8 cellular contexts compared by ENCODE assay signal in the genomic region with DNA sequence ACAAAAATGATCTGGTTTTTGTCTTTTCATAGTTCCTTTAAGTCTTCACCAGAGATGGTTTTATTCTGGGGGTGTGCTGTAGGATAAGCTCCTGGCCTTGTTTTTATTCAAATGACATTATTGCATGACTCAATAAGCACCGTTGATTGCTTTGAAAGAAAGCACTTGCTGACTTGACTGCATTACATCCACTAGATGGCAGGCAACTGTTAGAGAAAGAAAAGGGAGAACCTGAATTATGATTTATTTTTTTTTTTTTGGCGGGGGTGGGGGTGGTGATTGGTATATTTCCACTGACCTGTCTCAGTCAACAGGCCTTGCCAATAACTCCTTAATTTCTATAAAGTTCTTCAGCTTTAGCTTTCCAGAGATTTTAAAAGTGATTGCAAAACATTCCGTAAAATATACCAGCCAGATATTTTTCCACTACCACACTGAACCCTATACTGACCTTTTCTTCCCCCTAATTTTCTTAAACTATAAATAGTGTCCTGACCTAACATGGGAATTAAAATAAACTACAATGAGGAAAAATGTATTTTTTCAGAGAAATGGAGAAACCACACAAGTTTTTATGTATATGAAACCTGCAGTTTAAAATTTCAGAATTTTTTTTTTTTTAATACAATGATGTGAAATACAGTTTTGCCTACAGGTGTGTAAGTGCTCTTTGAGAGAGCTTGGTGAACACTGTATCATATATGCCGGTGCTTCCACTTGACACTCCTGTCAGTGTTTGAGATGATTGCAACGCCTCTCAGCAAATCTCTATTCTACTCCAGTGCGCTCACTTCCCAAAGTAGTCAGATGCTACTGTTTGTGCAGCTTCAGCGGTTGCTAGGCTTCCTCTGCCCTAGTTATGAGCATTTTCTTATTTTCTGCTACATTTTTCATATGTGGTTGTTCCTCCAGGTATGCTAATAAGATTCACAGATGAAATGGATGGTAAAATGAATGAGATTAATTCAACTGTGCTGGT.
DNase-seq lines count a peak whose midpoint lies in the region; ATAC-seq and TF ChIP-seq lines count a peak whose summit lies in the region.

No MANE protein-coding gene starts in this region.

- no peaks in the 10 kb centered on the region for H3K9me3 Mint-ChIP-seq in osteocyte (ENCODE audit: unreplicated experiment)

- peak; percentile 77; the same call in 1 of the 2 replicates for TF ChIP-seq CTCF in Panc1 (IDR thresholded peaks at IDR 0.05)
- TF ChIP-seq CTCF in osteocyte (IDR thresholded peaks at IDR 0.05): peak; percentile 81

- H3K4me1 ChIP-seq in Panc1 (ENCODE audit: control insufficient read depth, insufficient read depth, low read length): no peaks in the 10 kb centered on the region

- intact Hi-C loops in Panc1 (cut with micrococcal nuclease; ENCODE audit: unreplicated experiment): loop anchor here (5.0 kb wide), 1 partner anchor 1237 kb away; the partner anchor contains the start of gene COL12A1

- H3K4me3 ChIP-seq in Panc1 (ENCODE audit: low read depth in 2 of 2, low read length in 2 of 2) (no peak overlapping the region), H7 (ENCODE audit: insufficient read depth, low read depth, low read length) (no peak overlapping the region)

- CTCF ChIA-PET in Panc1 (lab: Charles Lee): interaction anchor here (0.6 to 1.1 kb wide), 6 partner anchors 14 to 1531 kb away, joined by 5 to 10 read pairs (median 8); no protein-coding TSS in a partner anchor

- peaks cover 26% of the 10 kb centered on the region for H3K4me1 Mint-ChIP-seq in osteocyte (ENCODE audit: unreplicated experiment)

- H3K27me3 ChIP-seq in Panc1 (ENCODE audit: control insufficient read depth, insufficient read depth, low read length) (no peaks in the 10 kb centered on the region), H7 (ENCODE audit: control insufficient read depth, insufficient read depth, low read length) (no peaks in the 10 kb centered on the region)

- no peak overlapping the region for H3K4me3 Mint-ChIP-seq in osteocyte (ENCODE audit: unreplicated experiment)

- DNase-seq in D341Med (ENCODE audit: low spot score) (peak; percentile 41), Panc1 (ENCODE audit: low read depth, low spot score) (peak; percentile 35), fibroblast of gingiva (ENCODE audit: low read depth) (peak; percentile 60), osteocyte (ENCODE audit: extremely low spot score, unreplicated experiment) (no peak), ecto neural progenitor cell (ENCODE audit: low spot score) (no peak), H7 (no peak)

- POLR2A ChIA-PET in Panc1 (lab: Charles Lee): interaction anchor here (0.6 kb wide), 1 partner anchor 1231 kb away, joined by 3 read pairs; no protein-coding TSS in a partner anchor

- H3K27me3 Mint-ChIP-seq in osteocyte (ENCODE audit: unreplicated experiment): no peaks in the 10 kb centered on the region

- ATAC-seq in HG02642 (IDR thresholded peaks at IDR 0.05; ENCODE audit: poor library complexity, unreplicated experiment): peak; percentile 51
- peak; percentile 81 for ATAC-seq in Panc1
- no peak for ATAC-seq in HG03025 (IDR thresholded peaks at IDR 0.05; ENCODE audit: low FRiP score, unreplicated experiment)

- no peaks in the 10 kb centered on the region for H3K36me3 Mint-ChIP-seq in osteocyte (ENCODE audit: unreplicated experiment)

- H3K9me3 ChIP-seq in Panc1 (ENCODE audit: control insufficient read depth, insufficient read depth, low read depth, low read length): no peaks in the 10 kb centered on the region

- in situ Hi-C loops in Panc1 (cut with HindIII; ENCODE audit: low pct_unique_long_range_greater_than_20kb, low sequenced_read_pairs): no loop called here

- no peaks in the 10 kb centered on the region for H3K36me3 ChIP-seq in Panc1 (ENCODE audit: control insufficient read depth, insufficient read depth, low read length)
- no peaks in the 10 kb centered on the region for H3K36me3 ChIP-seq in H7 (replicated peaks; ENCODE audit: control insufficient read depth, insufficient read depth, low read length)

- H3K27ac Mint-ChIP-seq in osteocyte (ENCODE audit: unreplicated experiment): peak overlapping the region; percentile 25

- peak overlapping the region; percentile 45; the same call in 1 of the 2 replicates for H3K27ac ChIP-seq in Panc1 (ENCODE audit: low read length)

- no TSS peak for BruUV-seq in Panc1 (replicated peaks; lab: Mats Ljungman, UMichigan)

Comparison
In these comparisons a context has a peak if more than half of its experiments do, and no peak if none do; other contexts are left out.
1. DNase-seq: peak in D341Med (single experiment), Panc1 (single experiment) and fibroblast of gingiva (single experiment); none in osteocyte (single experiment), ecto neural progenitor cell (single experiment) and H7 (single experiment).